8 cellular contexts compared by ENCODE assay signal in the genomic region with DNA sequence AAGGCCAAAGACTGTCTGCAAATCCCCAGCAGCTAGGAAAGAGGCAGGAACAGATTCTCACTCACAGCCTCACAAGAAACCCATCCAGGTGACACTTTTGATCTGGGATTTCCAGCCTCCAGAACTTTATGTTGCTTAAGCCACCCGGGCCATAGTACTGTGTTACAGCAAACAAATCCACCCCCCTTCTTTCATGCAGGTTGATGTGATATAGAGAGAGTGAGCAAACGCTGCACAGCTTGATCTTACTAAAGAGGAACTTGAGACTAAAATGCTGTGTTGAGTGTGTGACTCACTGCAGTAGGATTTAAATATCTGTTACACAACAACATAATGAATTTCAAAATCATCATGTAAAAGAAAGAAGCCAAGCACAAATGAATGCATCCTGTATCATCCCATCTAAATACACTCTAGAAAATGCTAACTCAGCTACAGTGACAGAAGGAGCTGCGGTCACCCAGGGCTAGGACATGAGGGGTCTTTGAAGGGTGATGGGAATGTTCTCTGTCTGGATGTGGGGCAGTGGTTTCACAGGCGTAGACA. TPM values are rescaled to one million over a fixed set of nuclear protein-coding genes. Genes with fewer than 3 reads are reported as not detected.
A peak's percentile ranks its signal among the peaks of the same experiment; 100 is the strongest.
DNase-seq lines count a peak whose midpoint lies in the region; ATAC-seq and TF ChIP-seq lines count a peak whose summit lies in the region.

No MANE protein-coding gene starts in this region.

- H3K9me3 ChIP-seq in SK-N-MC (ENCODE audit: low read depth, low read length) (no peaks in the 10 kb centered on the region), transverse colon (no peaks in the 10 kb centered on the region)

- H3K4me3 Mint-ChIP-seq in HFFc6: peak overlapping the region; percentile 38

- peak overlapping the region; percentile 86 for H3K27ac Mint-ChIP-seq in HFFc6

- intact Hi-C loops in transverse colon (cut with DNase I; ENCODE audit: low total_unique reads): no loop called here

- TF ChIP-seq CTCF in HFFc6 (IDR thresholded peaks at IDR 0.05) (no peak), foreskin keratinocyte (conservative IDR thresholded peaks at IDR 0.05) (no peak), transverse colon (IDR thresholded peaks at IDR 0.05) (no peak)

- H3K9me3 Mint-ChIP-seq in HFFc6: no peaks in the 10 kb centered on the region

- H3K4me3 ChIP-seq in SK-N-MC (no peak overlapping the region), transverse colon (no peak overlapping the region)

- H3K27me3 ChIP-seq in foreskin keratinocyte (no peaks in the 10 kb centered on the region), transverse colon (no peaks in the 10 kb centered on the region)

- in situ Hi-C loops in transverse colon (cut with MboI; ENCODE audit: low pct_ligation_motif_present in 1 of 4, low pct_unique_long_range_greater_than_20kb in 1 of 4, low sequenced_read_pairs in 3 of 4): no loop called here
- in situ Hi-C loops in G401 (cut with HindIII; ENCODE audit: low sequenced_read_pairs): no loop called here

- no peaks in the 10 kb centered on the region for H3K36me3 Mint-ChIP-seq in HFFc6 (ENCODE audit: low read depth)

- H3K27ac ChIP-seq in SK-N-MC (no peak overlapping the region), foreskin keratinocyte (no peak overlapping the region), transverse colon (peak overlapping the region; percentile 19 to 55 (median 39))

- no peak overlapping the region for H3K9ac ChIP-seq in SK-N-MC (ENCODE audit: insufficient read length)

- H3K27me3 Mint-ChIP-seq in HFFc6 (ENCODE audit: insufficient read depth): no peaks in the 10 kb centered on the region; the same call in 1 of the 2 replicates

- H3K36me3 ChIP-seq in SK-N-MC (ENCODE audit: insufficient read depth, low read length) (no peaks in the 10 kb centered on the region), transverse colon (no peaks in the 10 kb centered on the region)

- H3K4me1 Mint-ChIP-seq in HFFc6 (ENCODE audit: low read depth): peaks cover 36% of the 10 kb centered on the region

- TF ChIP-seq EP300 in transverse colon (IDR thresholded peaks at IDR 0.05; ENCODE audit: low read depth): peak; percentile 41

- DNase-seq in GM03348 (ENCODE audit: low spot score) (peak; percentile 85), HFFc6 (peak; percentile 80), SK-N-MC (ENCODE audit: low read depth, low spot score) (peak; percentile 32), foreskin keratinocyte (peak; percentile 64 to 85), transverse colon (no peak), germinal center (ENCODE audit: low spot score) (no peak), G401 (ENCODE audit: low spot score) (no peak), NCI-H446 treated with DMSO at 0.1 percent for 48 hours (lab: John Stamatoyannopoulos, UW) (no peak)

- ATAC-seq in foreskin keratinocyte: peak; percentile 85

- peaks cover 15% of the 10 kb centered on the region for H3K4me1 ChIP-seq in foreskin keratinocyte
- H3K4me1 ChIP-seq in transverse colon: peaks cover 0 to 6% (median 0%) of the 10 kb centered on the region in 4 donors

- WGBS in transverse colon (ENCODE audit: low coverage in 1 of 2), 2 donors: 56 to 63% methylated on average over 4 of the region's 4 CpGs

- peak; percentile 14 for TF ChIP-seq POLR2A in transverse colon (IDR thresholded peaks at IDR 0.05)

RNA-seq across cellular contexts. Expression of gene RCBTB2, which starts 32.2 kb away (rescaled TPM):
- total RNA-seq in HFFc6 (2021; fragmentation: NEBNext Ultra II Directional; extraction: Animal tissue kit (Norgen Biotek cat#: 25700)): 1 to 10 TPM; 6.6 to 9.3 (median 7.5) TPM
- total RNA-seq in foreskin keratinocyte: 3.2 and 4.1 TPM in 2 replicates
- 1.6 and 2.1 TPM in 2 replicates for polyA plus RNA-seq in foreskin keratinocyte
- 1 to 10 TPM; 5.2 to 8.1 (median 6.1) TPM for total RNA-seq in transverse colon
- 4.3 and 10.3 TPM in 2 replicates for total RNA-seq in G401 (2014; rRNA removed; shearing (Covaris generic))

Comparison
In these comparisons a context has a peak if more than half of its experiments do, and no peak if none do; other contexts are left out.
1. DNase-seq: peak in GM03348 (single experiment), HFFc6 (single experiment), SK-N-MC (single experiment) and foreskin keratinocyte (2 of 2); none in transverse colon (single experiment), germinal center (single experiment), G401 (single experiment) and NCI-H446 treated with DMSO at 0.1 percent for 48 hours (single experiment).
2. H3K27ac ChIP-seq: peak in transverse colon (4 of 4); none in SK-N-MC (single experiment) and foreskin keratinocyte (single experiment).